ENCODE assay signal across 26 cellular contexts in the genomic region with DNA sequence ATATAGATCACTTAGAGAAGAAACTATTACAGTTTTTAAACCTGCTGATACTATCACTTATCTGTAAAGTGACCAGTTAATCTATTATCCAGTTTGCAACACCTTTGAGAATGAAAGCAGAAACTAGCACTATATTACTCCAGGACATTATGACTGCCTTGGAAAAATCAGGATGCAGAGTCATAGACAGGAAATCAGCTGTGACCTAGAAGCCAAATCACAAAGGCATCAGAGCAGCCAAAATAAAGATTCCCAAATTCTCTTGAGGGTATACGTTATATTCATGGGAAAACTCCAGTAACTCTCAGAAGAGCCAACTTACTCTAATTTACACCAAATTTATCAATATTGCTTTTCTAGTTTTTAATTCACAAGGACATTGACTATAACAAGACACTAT. TPM values are rescaled to one million over a fixed set of nuclear protein-coding genes. Genes with fewer than 3 reads are reported as not detected.
"Had no signal": no experiment of that assay in that cellular context is flagged by ENCODE, and none has a peak within 500 bp of the region (broad histone marks: within the 10 kb centered on the region; RNA-seq: fewer than 3 reads in every experiment).

No MANE protein-coding gene starts in this region.

- H3K36me3 ChIP-seq: brain microvascular endothelial cell had no signal

- H3K27me3 ChIP-seq: brain microvascular endothelial cell had no signal

- H3K4me3 Mint-ChIP-seq: activated CD4-positive, alpha-beta memory T cell treated with anti-CD3 and anti-CD28 coated beads for 36 hours; activated CD4-positive, alpha-beta T cell treated with anti-CD3 and anti-CD28 coated beads for 36 hours; activated CD4-positive, alpha-beta T cell treated with anti-CD3 and anti-CD28 coated beads, Interleukin-2, amount 10 ng/mL, durations not matched to agents 24 days and 14 days; activated CD8-positive, alpha-beta memory T cell treated with anti-CD3 and anti-CD28 coated beads, Interleukin-2, amount 10 ng/mL, durations not matched to agents 7 days and 5 days; activated CD8-positive, alpha-beta T cell treated with anti-CD3 and anti-CD28 coated beads, Interleukin-2, amount 10 ng/mL, durations not matched to agents 7 days and 5 days; activated naive CD4-positive, alpha-beta T cell treated with anti-CD3 and anti-CD28 coated beads, Interleukin-2, amount 10 ng/mL, durations not matched to agents 7 days and 5 days; activated naive CD8-positive, alpha-beta T cell treated with anti-CD3 and anti-CD28 coated beads, Interleukin-2, amount 10 ng/mL, durations not matched to agents 7 days and 5 days; central memory CD8-positive, alpha-beta T cell; dendritic cell treated with granulocyte-macrophage colony-stimulating factor and Interleukin-4, amounts not matched to agents 40 ng/mL and 50 ng/mL, for 4 days had no signal

- H3K9me3 Mint-ChIP-seq: activated CD4-positive, alpha-beta memory T cell treated with anti-CD3 and anti-CD28 coated beads for 36 hours; activated naive CD4-positive, alpha-beta T cell treated with anti-CD3 and anti-CD28 coated beads, Interleukin-2, amount 10 ng/mL, durations not matched to agents 7 days and 5 days; central memory CD8-positive, alpha-beta T cell; dendritic cell treated with granulocyte-macrophage colony-stimulating factor and Interleukin-4, amounts not matched to agents 40 ng/mL and 50 ng/mL, for 4 days had no signal

- H3K27ac Mint-ChIP-seq: activated CD4-positive, alpha-beta memory T cell treated with anti-CD3 and anti-CD28 coated beads for 36 hours; activated CD4-positive, alpha-beta T cell treated with anti-CD3 and anti-CD28 coated beads for 36 hours; activated CD4-positive, alpha-beta T cell treated with anti-CD3 and anti-CD28 coated beads, Interleukin-2, amount 10 ng/mL, durations not matched to agents 24 days and 14 days; activated CD8-positive, alpha-beta memory T cell treated with anti-CD3 and anti-CD28 coated beads, Interleukin-2, amount 10 ng/mL, durations not matched to agents 7 days and 5 days; activated CD8-positive, alpha-beta T cell treated with anti-CD3 and anti-CD28 coated beads, Interleukin-2, amount 10 ng/mL, durations not matched to agents 7 days and 5 days; activated naive CD4-positive, alpha-beta T cell treated with anti-CD3 and anti-CD28 coated beads, Interleukin-2, amount 10 ng/mL, durations not matched to agents 7 days and 5 days; activated naive CD4-positive, alpha-beta T cell treated with anti-CD3 and anti-CD28 coated beads, Interleukin-2, amount 50 U/mL, for 72 hours; activated naive CD8-positive, alpha-beta T cell treated with anti-CD3 and anti-CD28 coated beads, Interleukin-2, amount 10 ng/mL, durations not matched to agents 7 days and 5 days; dendritic cell treated with granulocyte-macrophage colony-stimulating factor and Interleukin-4, amounts not matched to agents 40 ng/mL and 50 ng/mL, for 4 days had no signal

- H3K4me1 Mint-ChIP-seq: activated CD4-positive, alpha-beta T cell treated with anti-CD3 and anti-CD28 coated beads for 36 hours; activated CD4-positive, alpha-beta T cell treated with anti-CD3 and anti-CD28 coated beads, Interleukin-2, amount 10 ng/mL, durations not matched to agents 24 days and 14 days; activated CD8-positive, alpha-beta memory T cell treated with anti-CD3 and anti-CD28 coated beads, Interleukin-2, amount 10 ng/mL, durations not matched to agents 7 days and 5 days; activated naive CD4-positive, alpha-beta T cell treated with anti-CD3 and anti-CD28 coated beads, Interleukin-2, amount 10 ng/mL, durations not matched to agents 7 days and 5 days; activated naive CD8-positive, alpha-beta T cell treated with anti-CD3 and anti-CD28 coated beads, Interleukin-2, amount 10 ng/mL, durations not matched to agents 7 days and 5 days; central memory CD8-positive, alpha-beta T cell had no signal

- DNase-seq: activated CD4-positive, alpha-beta memory T cell treated with anti-CD3 and anti-CD28 coated beads for 36 hours; activated CD4-positive, alpha-beta T cell treated with anti-CD3 and anti-CD28 coated beads for 36 hours; activated CD4-positive, alpha-beta T cell treated with anti-CD3 and anti-CD28 coated beads, Interleukin-2, amount 10 ng/mL, durations not matched to agents 24 days and 14 days; activated CD4-positive, CD25-positive, alpha-beta regulatory T cell; activated CD4-positive, CD25-positive, alpha-beta regulatory T cell treated with anti-CD3 and anti-CD28 coated beads, Interleukin-2, amount 50 U/mL, for 72 hours; activated CD8-positive, alpha-beta memory T cell treated with anti-CD3 and anti-CD28 coated beads, Interleukin-2, amount 10 ng/mL, durations not matched to agents 7 days and 5 days; activated CD8-positive, alpha-beta memory T cell treated with anti-CD3 and anti-CD28 coated beads, Interleukin-2, amount 50 U/mL, for 4 hours; activated CD8-positive, alpha-beta T cell treated with anti-CD3 and anti-CD28 coated beads, Interleukin-2, amount 10 ng/mL, durations not matched to agents 7 days and 5 days; activated gamma-delta T cell; activated naive CD4-positive, alpha-beta T cell; activated naive CD4-positive, alpha-beta T cell treated with anti-CD3 and anti-CD28 coated beads, Interleukin-2, amount 10 ng/mL, durations not matched to agents 7 days and 5 days; activated naive CD8-positive, alpha-beta T cell treated with anti-CD3 and anti-CD28 coated beads, Interleukin-2, amount 10 ng/mL, durations not matched to agents 7 days and 5 days; activated T-cell treated with anti-CD3 and anti-CD28 coated beads, Interleukin-2, amount 50 U/mL, for 1 hour; activated T-cell treated with anti-CD3 and anti-CD28 coated beads, Interleukin-2, amount 50 U/mL, for 48 hours; amniotic stem cell; anterior cingulate cortex; brain microvascular endothelial cell; effector CD8-positive, alpha-beta T cell; foreskin fibroblast; T-helper 2 cell had no signal

- ATAC-seq: activated CD4-positive, alpha-beta T cell treated with anti-CD3 and anti-CD28 coated beads for 36 hours; activated CD8-positive, alpha-beta memory T cell treated with anti-CD3 and anti-CD28 coated beads, Interleukin-2, amount 10 ng/mL, durations not matched to agents 7 days and 5 days; activated CD8-positive, alpha-beta T cell treated with anti-CD3 and anti-CD28 coated beads, Interleukin-2, amount 10 ng/mL, durations not matched to agents 7 days and 5 days; activated naive CD4-positive, alpha-beta T cell treated with anti-CD3 and anti-CD28 coated beads, Interleukin-2, amount 50 U/mL, for 72 hours; esophagus mucosa had no signal

- H3K27ac ChIP-seq: brain microvascular endothelial cell, coronary artery had no signal

- H3K4me3 ChIP-seq: coronary artery had no signal

- H3K36me3 Mint-ChIP-seq: activated CD4-positive, alpha-beta memory T cell treated with anti-CD3 and anti-CD28 coated beads for 36 hours; activated naive CD4-positive, alpha-beta T cell treated with anti-CD3 and anti-CD28 coated beads, Interleukin-2, amount 10 ng/mL, durations not matched to agents 7 days and 5 days had no signal

- H3K27me3 Mint-ChIP-seq: dendritic cell treated with granulocyte-macrophage colony-stimulating factor and Interleukin-4, amounts not matched to agents 40 ng/mL and 50 ng/mL, for 4 days had no signal

RNA-seq across cellular contexts. Expression of gene CDO1, which starts 49.9 kb away (rescaled TPM):
- total RNA-seq: bronchial epithelial cell had no signal
